Comparison of ENCODE assay signal across 12 cellular contexts in the genomic region with DNA sequence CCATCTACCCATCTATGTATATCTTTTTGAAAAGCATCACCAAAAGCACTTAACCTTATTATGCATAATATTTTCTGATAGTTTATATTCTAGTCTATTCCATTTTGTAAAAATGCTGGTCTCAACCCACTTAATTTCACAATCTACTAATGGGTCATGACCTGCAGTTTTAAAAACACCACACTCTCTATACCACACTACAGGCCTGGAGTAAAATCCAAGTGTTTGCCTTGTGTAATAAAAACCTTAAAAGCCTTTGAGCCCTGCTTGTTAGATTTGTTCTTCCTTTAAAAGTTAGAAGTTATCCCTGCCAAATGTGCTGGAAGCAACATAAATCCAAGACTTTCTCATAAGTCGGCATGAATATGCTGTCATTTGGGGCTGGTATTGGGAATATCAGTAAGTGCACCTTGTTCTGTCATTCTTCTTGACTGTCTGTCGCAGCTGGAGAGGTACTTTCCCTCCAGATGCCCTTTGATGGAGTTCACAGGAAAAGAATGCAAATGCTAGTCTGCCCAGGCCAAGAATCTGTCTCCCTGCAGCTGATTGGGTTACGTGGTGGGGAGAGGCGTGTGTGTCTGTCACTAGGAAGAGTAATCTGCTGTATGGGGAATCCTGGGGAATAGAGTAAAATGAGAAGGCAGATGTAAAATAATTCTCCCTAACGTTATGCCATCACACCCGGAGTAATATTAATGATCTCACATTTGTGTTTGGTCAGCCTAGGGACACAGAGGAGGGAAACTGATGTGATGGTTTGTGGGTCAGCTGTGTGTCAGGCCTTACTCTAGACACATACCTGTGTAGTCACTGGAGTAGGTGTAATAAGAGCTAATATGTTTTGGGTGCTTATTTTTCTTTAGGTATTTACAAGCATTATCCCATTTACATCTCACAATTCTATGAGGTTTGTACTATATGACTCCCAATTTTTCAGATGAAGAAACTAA.
DNase-seq lines count a peak whose midpoint lies in the region; ATAC-seq and TF ChIP-seq lines count a peak whose summit lies in the region.
"Had no signal": no experiment of that assay in that cellular context is flagged by ENCODE, and none has a peak within 500 bp of the region (broad histone marks: within the 10 kb centered on the region; RNA-seq: fewer than 3 reads in every experiment).

No MANE protein-coding gene starts in this region.

- no peak overlapping the region for H3K4me3 ChIP-seq in GM12865 (ENCODE audit: low read depth, low read length)
- H3K4me3 ChIP-seq in rectal smooth muscle tissue (ENCODE audit: low read length), result no peak overlapping the region
- H3K4me3 ChIP-seq: Peyer's patch had no signal

- peaks cover 6% of the 10 kb centered on the region for H3K4me1 ChIP-seq in rectal smooth muscle tissue (ENCODE audit: control insufficient read depth, insufficient read depth, low read length)
- H3K4me1 ChIP-seq: Peyer's patch had no signal

- H3K27ac ChIP-seq in rectal smooth muscle tissue (ENCODE audit: low read depth, low read length), result peak overlapping the region; percentile 1
- H3K27ac ChIP-seq: Peyer's patch had no signal

- no peaks in the 10 kb centered on the region for H3K27me3 ChIP-seq in rectal smooth muscle tissue (ENCODE audit: control insufficient read depth, insufficient read depth, low read length)
- H3K27me3 ChIP-seq: Peyer's patch had no signal

- TF ChIP-seq CTCF in GM12865 (IDR thresholded peaks at IDR 0.05; ENCODE audit: insufficient read depth, low read depth, low read length, missing control alignments), result no peak

- H3K36me3 ChIP-seq in rectal smooth muscle tissue (ENCODE audit: control insufficient read depth, insufficient read depth, low read length), result no peaks in the 10 kb centered on the region
- H3K36me3 ChIP-seq: Peyer's patch had no signal

- intact Hi-C loops in Right ventricle myocardium superior (cut with DNase I), result no loop called here

- H3K9ac ChIP-seq in rectal smooth muscle tissue (ENCODE audit: low read length), result no peak overlapping the region

- ATAC-seq in Right ventricle myocardium superior (ENCODE audit: poor library complexity) (peak; percentile 90), HG03095 (IDR thresholded peaks at IDR 0.05; ENCODE audit: unreplicated experiment) (no peak)
- no peak for ATAC-seq in stimulated activated naive CD8-positive, alpha-beta T cell treated with anti-CD3 and anti-CD28 coated beads, Interleukin-15, Interleukin-2, amounts not matched to agents 100 U/mL and 50 U/mL, for 24 hours

- DNase-seq in GM12865 (ENCODE audit: low read depth) (peak; percentile 42), SK-N-DZ (ENCODE audit: low spot score) (peak; percentile 37), Right ventricle myocardium superior (peak; percentile 43), NCI-H1417 (lab: John Stamatoyannopoulos, UW) (no peak)
- DNase-seq in activated naive CD4-positive, alpha-beta T cell treated with anti-CD3 and anti-CD28 coated beads, Interleukin-2, amount 50 U/mL, for 16 hours, result no peak
- DNase-seq in stimulated activated naive CD8-positive, alpha-beta T cell treated with anti-CD3 and anti-CD28 coated beads, Interleukin-15, Interleukin-2, amounts not matched to agents 100 U/mL and 50 U/mL, for 24 hours, result no peak
- DNase-seq: activated CD4-positive, alpha-beta memory T cell treated with anti-CD3 and anti-CD28 coated beads for 36 hours; COR-L47; MM.1S; Peyer's patch had no signal

Comparison
In these comparisons a context has a peak if more than half of its experiments do, and no peak if none do; other contexts are left out.
1. DNase-seq: peak in GM12865 (single experiment), SK-N-DZ (single experiment) and Right ventricle myocardium superior (single experiment); none in activated naive CD4-positive, alpha-beta T cell treated with anti-CD3 and anti-CD28 coated beads, Interleukin-2, amount 50 U/mL, for 16 hours (single experiment), NCI-H1417 (0 of 3) and stimulated activated naive CD8-positive, alpha-beta T cell treated with anti-CD3 and anti-CD28 coated beads, Interleukin-15, Interleukin-2, amounts not matched to agents 100 U/mL and 50 U/mL, for 24 hours (single experiment).